In the genomic region with DNA sequence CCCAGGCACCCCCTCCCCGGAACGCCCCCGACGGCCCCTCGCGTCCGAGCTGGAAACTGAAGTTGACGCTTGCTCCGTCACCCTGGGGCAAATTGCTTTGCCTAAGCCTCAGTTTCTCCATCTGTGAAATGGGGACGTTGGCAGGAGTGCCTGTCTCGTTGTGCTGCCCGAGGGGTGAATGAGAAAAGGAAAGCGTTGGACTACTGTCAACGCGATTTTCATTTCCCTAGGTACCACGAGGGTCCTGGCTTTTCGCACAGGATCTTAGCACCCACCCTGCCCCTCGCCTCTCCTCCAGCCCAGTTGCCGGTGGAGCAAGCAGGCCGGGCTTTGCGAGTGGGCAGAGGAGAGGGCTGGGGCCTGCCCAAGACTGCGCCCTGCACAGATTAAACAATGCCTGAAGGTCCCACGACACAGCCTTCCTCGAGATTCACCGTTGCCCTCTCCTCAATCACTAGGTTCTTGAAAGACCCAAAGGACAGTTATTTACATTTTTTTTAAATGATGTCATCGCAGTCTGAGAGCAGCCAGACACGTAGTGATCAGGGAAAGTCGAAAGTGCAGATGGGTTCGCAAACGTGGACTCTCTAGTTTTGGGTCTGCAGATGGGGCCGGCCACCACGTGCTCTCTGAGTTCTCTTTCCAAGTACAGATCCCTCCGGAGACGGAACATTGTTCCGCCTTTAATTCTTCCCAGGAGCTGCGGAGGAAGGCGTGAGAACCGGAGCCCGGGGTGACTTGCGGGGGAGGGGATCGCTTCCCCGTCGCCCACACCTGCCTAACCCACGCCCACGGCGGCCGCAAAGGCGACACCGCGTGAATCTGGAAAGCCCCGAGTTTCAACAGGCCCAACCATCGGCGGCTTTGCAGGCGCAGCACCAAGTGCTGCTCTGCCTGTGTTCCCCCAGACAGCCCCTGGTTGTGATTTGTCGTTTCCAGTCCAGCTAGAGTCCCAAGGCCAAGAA, we compare ENCODE assay signal across 8 cellular contexts. TPM values are rescaled to one million over a fixed set of nuclear protein-coding genes. Genes with fewer than 3 reads are reported as not detected.
DNase-seq lines count a peak whose midpoint lies in the region; ATAC-seq and TF ChIP-seq lines count a peak whose summit lies in the region.

No MANE protein-coding gene starts in this region.

- CTCF ChIA-PET in Calu3 (lab: Charles Lee) = no interaction called here

- no peaks in the 10 kb centered on the region for H3K9me2 ChIP-seq in Karpas-422 (replicated peaks; ENCODE audit: insufficient read depth, low read length)

- no peaks in the 10 kb centered on the region for H3K79me2 ChIP-seq in Karpas-422 (ENCODE audit: low read length)

- H3K4me2 ChIP-seq in Karpas-422 (ENCODE audit: low read depth, low read length, poor library complexity, severe bottlenecking) = peak overlapping the region; percentile 65

- peak; percentile 42 for DNase-seq in Calu3
- peak; percentile 74 for DNase-seq in Karpas-422
- DNase-seq in activated T-cell treated with anti-CD3 and anti-CD28 coated beads, Interleukin-2, amount 50 U/mL, for 48 hours = peak; percentile 89 to 90
- DNase-seq in fibroblast of the conjunctiva (ENCODE audit: low read depth) = peak; percentile 62
- DNase-seq in omental fat pad (ENCODE audit: low spot score) = no peak
- DNase-seq in thoracic aorta (ENCODE audit: low spot score) = no peak
- DNase-seq in NCI-H1694 treated with DMSO at 0.1 percent for 48 hours (lab: John Stamatoyannopoulos, UW) = no peak

- H3K27me3 Mint-ChIP-seq in Calu3 (ENCODE audit: unreplicated experiment) = no peaks in the 10 kb centered on the region

- H3K4me1 ChIP-seq in Karpas-422 (ENCODE audit: low read length) = peaks cover 34% of the 10 kb centered on the region
- peaks cover 15 to 46% of the 10 kb centered on the region in 2 donors for H3K4me1 ChIP-seq in thoracic aorta (ENCODE audit: control insufficient read depth in 1 of 2, low read depth in 2 of 2)

- TF ChIP-seq CTCF in Calu3 (IDR thresholded peaks at IDR 0.05; ENCODE audit: unreplicated experiment) (no peak), omental fat pad (IDR thresholded peaks at IDR 0.05) (no peak), thoracic aorta (IDR thresholded peaks at IDR 0.05) (peak; percentile 24)

- peak overlapping the region; percentile 60 for H3K4me3 ChIP-seq in Karpas-422 (ENCODE audit: low read length)
- peak overlapping the region; percentile 72 for H3K4me3 ChIP-seq in thoracic aorta

- H3K27ac Mint-ChIP-seq in Calu3 (ENCODE audit: unreplicated experiment) = peak overlapping the region; percentile 67

- ATAC-seq in GM21529 (IDR thresholded peaks at IDR 0.05; ENCODE audit: unreplicated experiment) = peak; percentile 61
- ATAC-seq in omental fat pad (ENCODE audit: low FRiP score) = peak; percentile 54
- peak; percentile 31 for ATAC-seq in thoracic aorta (ENCODE audit: insufficient number of reproducible peaks, low FRiP score, low read depth)

- no peaks in the 10 kb centered on the region for H4K20me1 ChIP-seq in Karpas-422 (ENCODE audit: insufficient read depth, low read depth, low read length)

- no peaks in the 10 kb centered on the region; the same call in 1 of the 2 replicates for H3K27me3 ChIP-seq in Karpas-422 (ENCODE audit: low read length)
- no peaks in the 10 kb centered on the region for H3K27me3 ChIP-seq in thoracic aorta (replicated peaks; ENCODE audit: insufficient read depth)

- peaks cover 14% of the 10 kb centered on the region for H3K36me3 Mint-ChIP-seq in Calu3 (ENCODE audit: insufficient read depth, unreplicated experiment)

- H3K9me3 Mint-ChIP-seq in Calu3 (ENCODE audit: low read depth, unreplicated experiment) = peaks cover 4% of the 10 kb centered on the region

- no peak overlapping the region for H3K27ac ChIP-seq in Karpas-422 (ENCODE audit: low read length)
- peak overlapping the region; percentile 80 to 90 for H3K27ac ChIP-seq in thoracic aorta

- H3K36me3 ChIP-seq in Karpas-422 (ENCODE audit: insufficient read depth, low read length) (no peaks in the 10 kb centered on the region), thoracic aorta (no peaks in the 10 kb centered on the region)

- BruUV-seq in Calu3 (replicated peaks; lab: Mats Ljungman, UMichigan) = no TSS peak

- intact Hi-C loops in Calu3 (cut with micrococcal nuclease; ENCODE audit: unreplicated experiment) = no loop called here

- peak overlapping the region; percentile 43; the same call in 1 of the 2 replicates for H2AFZ ChIP-seq in Karpas-422 (ENCODE audit: low read length)

- peak overlapping the region; percentile 50 for H3K9ac ChIP-seq in Karpas-422 (ENCODE audit: low read length)

- peaks cover 6% of the 10 kb centered on the region; the same call in 1 of the 2 replicates for H3K9me3 ChIP-seq in Karpas-422 (ENCODE audit: low read length)
- H3K9me3 ChIP-seq in thoracic aorta = no peaks in the 10 kb centered on the region

- peaks cover 33% of the 10 kb centered on the region for H3K4me1 Mint-ChIP-seq in Calu3 (ENCODE audit: low read depth, unreplicated experiment)

- peak overlapping the region; percentile 61 for H3K4me3 Mint-ChIP-seq in Calu3 (ENCODE audit: low read depth, unreplicated experiment)

RNA-seq across cellular contexts. Expression of a gene that starts 54.1 kb away (rescaled TPM):
- total RNA-seq in Calu3 (2022) (11.3 and 12.5 TPM in 2 replicates), omental fat pad (100 to 1,000 TPM in 3 of 4 donors, 10 to 100 TPM in 1; 72.6 to 307 (median 149) TPM), thoracic aorta (100 to 1,000 TPM in 1 of 2 donors, 10 to 100 TPM in 1; 75.8 to 225 TPM)
- not detected in 2 replicates for total RNA-seq in Karpas-422 (2014; rRNA removed; shearing (Covaris generic); ENCODE audit: low replicate concordance)

Comparison
In these comparisons a context has a peak if more than half of its experiments do, and no peak if none do; other contexts are left out.
1. DNase-seq: peak in Calu3 (single experiment), Karpas-422 (single experiment), activated T-cell treated with anti-CD3 and anti-CD28 coated beads, Interleukin-2, amount 50 U/mL, for 48 hours (2 of 2) and fibroblast of the conjunctiva (single experiment); none in omental fat pad (single experiment), thoracic aorta (single experiment) and NCI-H1694 treated with DMSO at 0.1 percent for 48 hours (single experiment).
2. RNA of a gene that starts 54.1 kb away (total RNA-seq): 75.8 to 225 TPM in thoracic aorta, 72.6 to 307 TPM in omental fat pad and 11.3 to 12.5 TPM in Calu3; not detected in Karpas-422; every median in the first group is over 10 times any median in the second.
3. Peak in every context shown above with its lines, with median percentiles within 50 percentile points of each other: ATAC-seq.